ENCODE assay signal across 18 cellular contexts in genomic region chr4:5772528-5773270, GRCh38.
DNase-seq lines count a peak whose midpoint lies in the region; ATAC-seq and TF ChIP-seq lines count a peak whose summit lies in the region.
"Had no signal": no experiment of that assay in that cellular context is flagged by ENCODE, and none has a peak within 500 bp of the region (broad histone marks: within the 10 kb centered on the region; RNA-seq: fewer than 3 reads in every experiment).

No MANE protein-coding gene starts in this region.

- BruUV-seq in MCF 10A (replicated peaks; lab: Mats Ljungman, UMichigan): no TSS peak

- CTCF ChIA-PET in MCF 10A (lab: Yijun Ruan, JAX): interaction anchor here (0.9 to 1.5 kb wide), 2 partner anchors 17 to 18 kb away, joined by 3 to 5 read pairs; no protein-coding TSS in a partner anchor

- H3K4me1 Mint-ChIP-seq in MCF 10A (ENCODE audit: insufficient read depth, unreplicated experiment) (peaks cover 21% of the 10 kb centered on the region), endodermal cell (peaks cover 19% of the 10 kb centered on the region), nephron progenitor cell (peaks cover 30% of the 10 kb centered on the region)
- H3K4me1 Mint-ChIP-seq: activated CD4-positive, alpha-beta T cell treated with anti-CD3 and anti-CD28 coated beads, Interleukin-2, amount 10 ng/mL, durations not matched to agents 24 days and 14 days had no signal

- H3K27ac Mint-ChIP-seq in MCF 10A (ENCODE audit: low read depth, unreplicated experiment) (peak overlapping the region; percentile 97), endodermal cell (no peak overlapping the region), nephron progenitor cell (peak overlapping the region; percentile 92)
- H3K27ac Mint-ChIP-seq: activated CD4-positive, alpha-beta T cell treated with anti-CD3 and anti-CD28 coated beads, Interleukin-2, amount 10 ng/mL, durations not matched to agents 24 days and 14 days had no signal

- H3K27me3 Mint-ChIP-seq in MCF 10A (ENCODE audit: insufficient read depth, unreplicated experiment) (no peaks in the 10 kb centered on the region), endodermal cell (ENCODE audit: insufficient read depth) (peaks cover 61% of the 10 kb centered on the region), nephron progenitor cell (ENCODE audit: low read depth, poor library complexity) (peaks cover 7% of the 10 kb centered on the region)
- H3K27me3 Mint-ChIP-seq: activated CD4-positive, alpha-beta T cell treated with anti-CD3 and anti-CD28 coated beads, Interleukin-2, amount 10 ng/mL, durations not matched to agents 24 days and 14 days had no signal

- no peak for DNase-seq in MCF 10A (ENCODE audit: unreplicated experiment)
- no peak for DNase-seq in breast epithelium (ENCODE audit: low spot score in 2 of 2)
- DNase-seq in endodermal cell: peak; percentile 38
- DNase-seq in nephron progenitor cell: no peak
- peak; percentile 38 for DNase-seq in upper lobe of right lung
- DNase-seq in stomach: no peak
- no peak for DNase-seq in H7
- DNase-seq: activated CD4-positive, alpha-beta T cell treated with anti-CD3 and anti-CD28 coated beads, Interleukin-2, amount 10 ng/mL, durations not matched to agents 24 days and 14 days; activated T-cell treated with anti-CD3 and anti-CD28 coated beads, Interleukin-2, amount 50 U/mL, for 1 hour; colonic mucosa; DMS 273 treated with DMSO at 0.1 percent for 48 hours; NCI-H1436; stimulated activated CD8-positive, alpha-beta memory T cell treated with anti-CD3 and anti-CD28 coated beads, Interleukin-4, amount 100 ng/mL, for 48 hours; testis had no signal

- no peak for TF ChIP-seq CTCF in MCF 10A (IDR thresholded peaks at IDR 0.05; ENCODE audit: unreplicated experiment)
- TF ChIP-seq CTCF in breast epithelium (IDR thresholded peaks at IDR 0.05): no peak
- no peak for TF ChIP-seq CTCF in endodermal cell (conservative IDR thresholded peaks at IDR 0.05)
- TF ChIP-seq CTCF in nephron progenitor cell (IDR thresholded peaks at IDR 0.05): no peak
- no peak for TF ChIP-seq CTCF in upper lobe of right lung (IDR thresholded peaks at IDR 0.05)
- TF ChIP-seq CTCF in stomach (IDR thresholded peaks at IDR 0.05): no peak

- no peak overlapping the region for H3K9ac ChIP-seq in endodermal cell (ENCODE audit: extremely low read depth, low read length, poor library complexity, severe bottlenecking)

- H3K4me3 Mint-ChIP-seq in MCF 10A (ENCODE audit: unreplicated experiment): no peak overlapping the region
- no peak overlapping the region for H3K4me3 Mint-ChIP-seq in endodermal cell
- H3K4me3 Mint-ChIP-seq in nephron progenitor cell: no peak overlapping the region
- H3K4me3 Mint-ChIP-seq: activated CD4-positive, alpha-beta T cell treated with anti-CD3 and anti-CD28 coated beads, Interleukin-2, amount 10 ng/mL, durations not matched to agents 24 days and 14 days had no signal

- H3K4me3 ChIP-seq in breast epithelium: no peak overlapping the region
- H3K4me3 ChIP-seq in endodermal cell (ENCODE audit: low read length): no peak overlapping the region
- H3K4me3 ChIP-seq in upper lobe of right lung: no peak overlapping the region
- H3K4me3 ChIP-seq in stomach: no peak overlapping the region
- no peak overlapping the region for H3K4me3 ChIP-seq in H7 (ENCODE audit: insufficient read depth, low read depth, low read length)
- H3K4me3 ChIP-seq: A549, colonic mucosa, testis had no signal

- H3K36me3 Mint-ChIP-seq in MCF 10A (ENCODE audit: insufficient read depth, unreplicated experiment): peaks cover 26% of the 10 kb centered on the region
- H3K36me3 Mint-ChIP-seq in endodermal cell (ENCODE audit: low read depth): peaks cover 68% of the 10 kb centered on the region
- peaks cover 80% of the 10 kb centered on the region for H3K36me3 Mint-ChIP-seq in nephron progenitor cell (ENCODE audit: low read depth)

- H3K27me3 ChIP-seq in breast epithelium (no peaks in the 10 kb centered on the region), endodermal cell (ENCODE audit: control insufficient read depth, insufficient read depth, low read length, poor library complexity, severe bottlenecking) (peaks cover 44% of the 10 kb centered on the region), upper lobe of right lung (no peaks in the 10 kb centered on the region), stomach (no peaks in the 10 kb centered on the region), H7 (ENCODE audit: control insufficient read depth, insufficient read depth, low read length) (no peaks in the 10 kb centered on the region)
- H3K27me3 ChIP-seq: colonic mucosa, testis had no signal

- H3K9me3 Mint-ChIP-seq in MCF 10A (ENCODE audit: unreplicated experiment) (peaks cover 8% of the 10 kb centered on the region), endodermal cell (peaks cover 71% of the 10 kb centered on the region), nephron progenitor cell (peaks cover 69% of the 10 kb centered on the region)

- no peaks in the 10 kb centered on the region for H3K4me1 ChIP-seq in breast epithelium
- H3K4me1 ChIP-seq in endodermal cell (ENCODE audit: control insufficient read depth, insufficient read depth, low read length): peaks cover 13% of the 10 kb centered on the region
- no peaks in the 10 kb centered on the region for H3K4me1 ChIP-seq in upper lobe of right lung
- no peaks in the 10 kb centered on the region for H3K4me1 ChIP-seq in stomach
- H3K4me1 ChIP-seq: A549, colonic mucosa, testis had no signal

- TF ChIP-seq POLR2A in breast epithelium (IDR thresholded peaks at IDR 0.05): no peak
- TF ChIP-seq POLR2A in stomach (IDR thresholded peaks at IDR 0.05): no peak

- TF ChIP-seq EP300 in stomach (IDR thresholded peaks at IDR 0.05): no peak

- H3K27ac ChIP-seq in breast epithelium (no peak overlapping the region), endodermal cell (ENCODE audit: low read depth, low read length) (no peak overlapping the region), upper lobe of right lung (no peak overlapping the region), stomach (no peak overlapping the region)
- H3K27ac ChIP-seq: C4-2B, colonic mucosa, testis had no signal

- POLR2A ChIA-PET in MCF 10A (lab: Yijun Ruan, JAX): interaction anchor here (0.8 to 2.2 kb wide), 5 partner anchors 10 to 16 kb away, joined by 3 to 10 read pairs (median 8); no protein-coding TSS in a partner anchor

- H3K9me3 ChIP-seq in breast epithelium: peaks cover 15 to 31% of the 10 kb centered on the region in 2 donors
- H3K9me3 ChIP-seq in endodermal cell (ENCODE audit: control insufficient read depth, low read length): peaks cover 73% of the 10 kb centered on the region
- peaks cover 7% of the 10 kb centered on the region for H3K9me3 ChIP-seq in upper lobe of right lung
- H3K9me3 ChIP-seq in stomach: peaks cover 0 to 19% (median 13%) of the 10 kb centered on the region in 4 donors
- H3K9me3 ChIP-seq: colonic mucosa, testis had no signal

- intact Hi-C loops in MCF 10A (cut with micrococcal nuclease) (no loop called here), breast epithelium (cut with DNase I; ENCODE audit: low total_unique reads) (no loop called here), upper lobe of right lung (cut with DNase I) (no loop called here), stomach (cut with DNase I; ENCODE audit: low total_unique reads) (no loop called here)

- WGBS in endodermal cell (ENCODE audit: insufficient coverage in 1 of 2, insufficient read length in 1 of 2), 2 experiments: 92 to 95% methylated on average over 8 to 9 of the region's 9 CpGs
- WGBS in stomach, 5 donors: 83 to 91% (median 86%) methylated on average over 9 of the region's 9 CpGs

- H3K36me3 ChIP-seq in breast epithelium: no peaks in the 10 kb centered on the region
- H3K36me3 ChIP-seq in endodermal cell (ENCODE audit: control insufficient read depth, insufficient read depth, low read length): peaks cover 37% of the 10 kb centered on the region
- H3K36me3 ChIP-seq in upper lobe of right lung: no peaks in the 10 kb centered on the region
- peaks cover 0 to 54% (median 18%) of the 10 kb centered on the region in 4 donors for H3K36me3 ChIP-seq in stomach
- H3K36me3 ChIP-seq in H7 (replicated peaks; ENCODE audit: control insufficient read depth, insufficient read depth, low read length): no peaks in the 10 kb centered on the region; the same call in 1 of the 2 replicates
- H3K36me3 ChIP-seq: colonic mucosa had no signal

- ATAC-seq in upper lobe of right lung (peak; percentile 21), HG02571 (IDR thresholded peaks at IDR 0.05; ENCODE audit: unreplicated experiment) (no peak)
- ATAC-seq: A549; activated naive CD4-positive, alpha-beta T cell treated with anti-CD3 and anti-CD28 coated beads, Interleukin-2, amount 50 U/mL, for 72 hours had no signal

Comparison
In these comparisons a context has a peak if more than half of its experiments do, and no peak if none do; other contexts are left out.
1. DNase-seq: peak in endodermal cell (single experiment) and upper lobe of right lung (single experiment); none in MCF 10A (single experiment), breast epithelium (0 of 2), nephron progenitor cell (single experiment), stomach (single experiment) and H7 (single experiment).